In the genomic region with DNA sequence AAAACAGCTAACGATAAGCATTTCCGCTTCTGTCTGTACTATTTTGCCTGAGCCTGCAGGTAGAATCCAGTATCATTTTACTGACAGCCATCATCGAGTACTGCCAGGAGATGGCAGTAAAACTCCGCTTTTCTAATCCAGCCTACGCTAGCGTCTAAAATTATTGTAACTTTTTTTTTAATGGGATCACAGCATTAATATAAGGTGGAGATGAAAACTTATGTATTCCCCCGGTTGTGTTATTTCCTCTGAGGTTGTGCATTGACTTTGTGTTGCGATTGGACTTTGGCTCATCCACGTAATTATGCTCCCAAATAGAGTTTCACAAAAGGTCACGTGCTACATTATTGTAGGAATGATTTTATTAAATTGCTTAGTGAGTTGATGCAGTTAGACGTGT, we compare ENCODE assay signal across 8 cellular contexts.
DNase-seq lines count a peak whose midpoint lies in the region; ATAC-seq, FAIRE-seq and TF ChIP-seq lines count a peak whose summit lies in the region.

No MANE protein-coding gene starts in this region.

- WGBS in heart right ventricle, 2 donors = 29 to 30% methylated on average over 11 of the region's 11 CpGs
- WGBS in right cardiac atrium = 28% methylated on average over 11 of the region's 11 CpGs

- intact Hi-C loops in heart right ventricle (cut with DNase I) (loop anchor here in 2 of 10 donors (5.0 kb wide), 1 partner anchor 298 kb away; no protein-coding TSS in a partner anchor), right cardiac atrium (cut with DNase I) (no loop called here)

- H3K4me3 ChIP-seq in heart right ventricle (no peak overlapping the region), right cardiac atrium (ENCODE audit: low read length) (no peak overlapping the region)

- H3K27me3 ChIP-seq in heart right ventricle (peaks cover 0 to 14% (median 0%) of the 10 kb centered on the region in 7 donors), right cardiac atrium (ENCODE audit: control insufficient read depth, insufficient read depth) (no peaks in the 10 kb centered on the region)

- peak; percentile 8 to 69 (median 62) for TF ChIP-seq CTCF in heart right ventricle (IDR thresholded peaks at IDR 0.05)

- no peak overlapping the region for H3K27ac ChIP-seq in heart right ventricle
- no peak overlapping the region for H3K27ac ChIP-seq in right cardiac atrium (ENCODE audit: low read length)

- DNase-seq in heart right ventricle (peak in 1 of 2 donors; percentile 5), right cardiac atrium (no peak), RCC 7860 (ENCODE audit: low spot score) (peak; percentile 18), fibroblast of gingiva (ENCODE audit: low read depth) (peak; percentile 8), putamen (ENCODE audit: low spot score) (peak; percentile 40), cerebellar nuclear complex (lab: John Stamatoyannopoulos, UW) (no peak)

- H3K4me1 ChIP-seq in heart right ventricle (peaks cover 0 to 21% (median 0%) of the 10 kb centered on the region in 9 donors), right cardiac atrium (ENCODE audit: control insufficient read depth, insufficient read depth, low read length) (no peaks in the 10 kb centered on the region)

- no peaks in the 10 kb centered on the region for H3K36me3 ChIP-seq in heart right ventricle

- FAIRE-seq in RCC 7860 (lab: Jason Lieb, UNC) = peak; percentile 58

- H3K9me3 ChIP-seq in heart right ventricle (no peaks in the 10 kb centered on the region), right cardiac atrium (ENCODE audit: control insufficient read depth, low read length) (no peaks in the 10 kb centered on the region)

- ATAC-seq in heart right ventricle (peak in 1 of 8 donors; percentile 17), right cardiac atrium (no peak), HG03354 (IDR thresholded peaks at IDR 0.05; ENCODE audit: poor library complexity, severe bottlenecking, unreplicated experiment) (peak; percentile 84), HG03108 (IDR thresholded peaks at IDR 0.05; ENCODE audit: unreplicated experiment) (no peak)

Comparison
In these comparisons a context has a peak if more than half of its experiments do, and no peak if none do; other contexts are left out.
1. DNase-seq: peak in RCC 7860 (single experiment), fibroblast of gingiva (single experiment) and putamen (single experiment); none in right cardiac atrium (0 of 3) and cerebellar nuclear complex (0 of 2).